ENCODE assay signal across 8 cellular contexts in the genomic region with DNA sequence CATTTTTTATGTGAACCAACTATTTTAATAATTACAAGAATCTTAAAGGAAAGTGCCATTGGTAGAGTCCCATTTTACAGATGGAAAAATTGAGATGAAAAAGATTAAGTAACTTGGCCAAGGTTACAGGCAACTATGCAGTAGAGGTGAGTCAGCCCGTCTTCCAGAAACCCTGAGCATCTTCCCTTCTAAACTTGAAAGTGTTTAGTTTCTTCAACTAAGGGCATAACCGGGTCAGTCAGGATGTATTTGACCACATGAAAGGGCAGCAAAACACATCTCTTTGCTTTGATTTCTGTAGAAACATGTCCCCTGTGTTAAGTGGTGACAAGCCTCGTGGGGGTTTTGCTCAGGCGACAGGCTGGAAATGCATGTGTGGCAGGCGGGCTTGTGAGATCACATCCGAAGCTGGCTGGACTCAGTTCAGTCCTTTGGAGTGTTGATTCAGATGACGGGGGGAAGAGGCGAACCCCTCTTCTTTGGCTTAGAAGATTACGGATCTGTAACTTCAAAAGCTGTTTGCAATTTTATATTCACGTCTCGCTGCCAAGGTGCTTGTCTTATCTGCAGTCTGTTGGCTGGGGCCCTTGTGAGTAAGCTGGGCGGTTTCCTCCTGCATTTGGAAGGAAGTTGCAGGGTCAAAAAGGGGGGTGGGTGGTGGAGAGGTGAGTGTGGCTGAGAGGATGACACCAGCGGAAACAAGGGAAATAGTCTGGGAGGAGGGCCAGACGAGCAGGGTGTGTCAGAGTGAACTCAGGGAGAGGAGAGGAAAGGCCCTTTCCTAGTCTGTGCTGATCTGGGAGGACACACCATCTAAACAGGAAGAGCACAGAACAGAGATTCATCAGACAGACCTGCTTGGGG.
DNase-seq lines count a peak whose midpoint lies in the region; ATAC-seq and TF ChIP-seq lines count a peak whose summit lies in the region.

No MANE protein-coding gene starts in this region.

- H3K27me3 ChIP-seq in BJ (ENCODE audit: control insufficient read depth, insufficient read depth, low read length) (no peaks in the 10 kb centered on the region), HCT116 (ENCODE audit: insufficient read depth, low read length) (no peaks in the 10 kb centered on the region), RWPE2 (ENCODE audit: insufficient read depth, poor library complexity, severe bottlenecking) (no peaks in the 10 kb centered on the region), left ventricle myocardium inferior (ENCODE audit: low read depth) (no peaks in the 10 kb centered on the region)

- CTCF ChIA-PET in BJ (lab: Yijun Ruan, JAX) (interaction anchor here (0.6 to 2.4 kb wide), 8 partner anchors 11 to 1208 kb away, joined by 3 to 6 read pairs (median 4); no protein-coding TSS in a partner anchor), HCT116 (lab: Charles Lee) (interaction anchor here (1.1 kb wide), 1 partner anchor 45 kb away, joined by 3 read pairs; no protein-coding TSS in a partner anchor)

- peak; percentile 48 for TF ChIP-seq POLR2A in HCT116 (IDR thresholded peaks at IDR 0.05; ENCODE audit: borderline replicate concordance, extremely low read depth, insufficient read depth, insufficient read length)

- TSS peak; percentile 88 for BruUV-seq in HCT116 (replicated peaks; lab: Mats Ljungman, UMichigan)

- no peaks in the 10 kb centered on the region for H4K20me1 ChIP-seq in HCT116 (ENCODE audit: insufficient read depth)

- H2AFZ ChIP-seq in HCT116 (ENCODE audit: low read depth, low read length, poor library complexity, severe bottlenecking), result no peak overlapping the region

- intact Hi-C loops in HCT116 (cut with micrococcal nuclease) (loop anchor here (1.0 to 10.0 kb wide), 6 partner anchors 8 to 1358 kb away; a partner anchor contains a TSS), left ventricle myocardium inferior (cut with micrococcal nuclease) (loop anchor here (10.0 kb wide), 1 partner anchor 1208 kb away; no protein-coding TSS in a partner anchor)

- H3K79me2 ChIP-seq in HCT116 (ENCODE audit: insufficient read depth, low read length), result 0 out of 2 replicates have a peak, but pooled peaks cover 5% of the 10 kb centered on the region

- DNase-seq in BJ (ENCODE audit: low read depth), result peak; percentile 71
- DNase-seq in HCT116 (ENCODE audit: low read depth, low spot score), result peak; percentile 98
- peak; percentile 99 for DNase-seq in RWPE2 (ENCODE audit: low spot score)
- DNase-seq in activated naive CD4-positive, alpha-beta T cell (lab: John Stamatoyannopoulos, UW), result peak in 3 of 4 experiments; percentile 15 to 70 (median 47)
- peak; percentile 78 for DNase-seq in left ventricle myocardium inferior
- DNase-seq in stimulated activated CD4-positive, alpha-beta T cell treated with anti-CD3 and anti-CD28 coated beads, Interleukin-2, amount 100 ng/mL, for 4 hours (ENCODE audit: low read depth), result peak; percentile 58

- no peaks in the 10 kb centered on the region for H3K9me2 ChIP-seq in HCT116 (ENCODE audit: insufficient read depth)

- H3K27ac ChIP-seq in HCT116 (ENCODE audit: low read depth, low read length) (peak overlapping the region; percentile 65), RWPE2 (ENCODE audit: poor library complexity, severe bottlenecking) (peak overlapping the region; percentile 82), left ventricle myocardium inferior (replicated peaks) (peak overlapping the region; percentile 82)

- H3K36me3 ChIP-seq in BJ (ENCODE audit: control insufficient read depth, insufficient read depth, low read length) (no peaks in the 10 kb centered on the region), HCT116 (ENCODE audit: control insufficient read depth in 1 of 2, insufficient read depth in 2 of 2, low read length in 2 of 2) (no peaks in the 10 kb centered on the region), RWPE2 (ENCODE audit: low read depth) (no peaks in the 10 kb centered on the region), left ventricle myocardium inferior (no peaks in the 10 kb centered on the region)

- TF ChIP-seq CTCF in BJ (IDR thresholded peaks at IDR 0.05; ENCODE audit: insufficient read depth, low read depth, low read length) (no peak), HCT116 (IDR thresholded peaks at IDR 0.05 in 2 of 3, conservative IDR thresholded peaks at IDR 0.05 in 1 of 3; ENCODE audit: borderline replicate concordance in 1 of 3, insufficient read depth in 1 of 3, low read depth in 2 of 3, low read length in 2 of 3) (no peak), RWPE2 (IDR thresholded peaks at IDR 0.05; ENCODE audit: poor library complexity, severe bottlenecking) (no peak), left ventricle myocardium inferior (IDR thresholded peaks at IDR 0.05; ENCODE audit: borderline replicate concordance) (no peak)

- H3K4me3 ChIP-seq in BJ (ENCODE audit: low read depth, low read length), result no peak overlapping the region
- H3K4me3 ChIP-seq in HCT116 (replicated peaks in 1 of 2; ENCODE audit: low read depth in 1 of 2, low read length in 2 of 2), result peak overlapping the region; percentile 11 to 23; a peak in 3 of 4 replicates
- H3K4me3 ChIP-seq in RWPE2 (ENCODE audit: severe bottlenecking), result no peak overlapping the region
- peak overlapping the region; percentile 6 for H3K4me3 ChIP-seq in left ventricle myocardium inferior

- H3K9me3 ChIP-seq in HCT116 (ENCODE audit: control insufficient read depth in 1 of 2, insufficient read depth in 1 of 2, low read depth in 1 of 2, low read length in 2 of 2) (no peaks in the 10 kb centered on the region), RWPE2 (ENCODE audit: severe bottlenecking) (no peaks in the 10 kb centered on the region), left ventricle myocardium inferior (replicated peaks) (no peaks in the 10 kb centered on the region)

- ATAC-seq in HCT116 (peak; percentile 85), RWPE2 (ENCODE audit: low read depth) (peak; percentile 99), HG03025 (IDR thresholded peaks at IDR 0.05; ENCODE audit: low FRiP score, unreplicated experiment) (no peak), GM19328 (IDR thresholded peaks at IDR 0.05; ENCODE audit: unreplicated experiment) (no peak)

- POLR2A ChIA-PET in BJ (lab: Charles Lee), result no interaction called here
- POLR2A ChIA-PET in HCT116 (lab: Charles Lee), result interaction anchor here (0.8 to 0.9 kb wide), 2 partner anchors 32 to 1326 kb away, joined by 3 read pairs; no protein-coding TSS in a partner anchor

- H3K4me1 ChIP-seq in HCT116 (ENCODE audit: control insufficient read depth in 1 of 2, insufficient read depth in 2 of 2, low read length in 2 of 2) (peaks cover 23 to 85% of the 10 kb centered on the region in 2 experiments), RWPE2 (ENCODE audit: insufficient read depth, poor library complexity, severe bottlenecking) (peaks cover 34% of the 10 kb centered on the region), left ventricle myocardium inferior (peaks cover 44% of the 10 kb centered on the region)

- RAD21 ChIA-PET in HCT116 (lab: Charles Lee; ENCODE audit: low non-redundant PET in 1 of 2, low total read pairs in 2 of 2, uncharacterized antibody in 2 of 2, unreplicated experiment in 2 of 2), result interaction anchor here (1.0 to 1.4 kb wide), 5 partner anchors 9 to 1116 kb away, joined by 3 to 6 read pairs (median 3); no protein-coding TSS in a partner anchor

- TF ChIP-seq RAD21 in HCT116 (IDR thresholded peaks at IDR 0.05; ENCODE audit: low read depth), result peak; percentile 27; the same call in 1 of the 2 replicates

- H3K4me2 ChIP-seq in HCT116 (ENCODE audit: low read length), result peak overlapping the region; percentile 74

- peak overlapping the region; percentile 56 for H3K9ac ChIP-seq in HCT116 (ENCODE audit: low read length)

TF ChIP-seq in HCT116, 20 proteins besides CTCF, POLR2A, EP300 and RAD21 (continues in another document):
- TF ChIP-seq, protein P1, sequence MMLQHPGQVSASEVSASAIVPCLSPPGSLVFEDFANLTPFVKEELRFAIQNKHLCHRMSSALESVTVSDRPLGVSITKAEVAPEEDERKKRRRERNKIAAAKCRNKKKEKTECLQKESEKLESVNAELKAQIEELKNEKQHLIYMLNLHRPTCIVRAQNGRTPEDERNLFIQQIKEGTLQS (IDR thresholded peaks at IDR 0.05), result peak; percentile 21; the same call in 1 of the 2 replicates
- peak; percentile 69; the same call in 1 of the 2 replicates for TF ChIP-seq SIN3A (IDR thresholded peaks at IDR 0.05; ENCODE audit: low read depth)
- TF ChIP-seq, protein P2, sequence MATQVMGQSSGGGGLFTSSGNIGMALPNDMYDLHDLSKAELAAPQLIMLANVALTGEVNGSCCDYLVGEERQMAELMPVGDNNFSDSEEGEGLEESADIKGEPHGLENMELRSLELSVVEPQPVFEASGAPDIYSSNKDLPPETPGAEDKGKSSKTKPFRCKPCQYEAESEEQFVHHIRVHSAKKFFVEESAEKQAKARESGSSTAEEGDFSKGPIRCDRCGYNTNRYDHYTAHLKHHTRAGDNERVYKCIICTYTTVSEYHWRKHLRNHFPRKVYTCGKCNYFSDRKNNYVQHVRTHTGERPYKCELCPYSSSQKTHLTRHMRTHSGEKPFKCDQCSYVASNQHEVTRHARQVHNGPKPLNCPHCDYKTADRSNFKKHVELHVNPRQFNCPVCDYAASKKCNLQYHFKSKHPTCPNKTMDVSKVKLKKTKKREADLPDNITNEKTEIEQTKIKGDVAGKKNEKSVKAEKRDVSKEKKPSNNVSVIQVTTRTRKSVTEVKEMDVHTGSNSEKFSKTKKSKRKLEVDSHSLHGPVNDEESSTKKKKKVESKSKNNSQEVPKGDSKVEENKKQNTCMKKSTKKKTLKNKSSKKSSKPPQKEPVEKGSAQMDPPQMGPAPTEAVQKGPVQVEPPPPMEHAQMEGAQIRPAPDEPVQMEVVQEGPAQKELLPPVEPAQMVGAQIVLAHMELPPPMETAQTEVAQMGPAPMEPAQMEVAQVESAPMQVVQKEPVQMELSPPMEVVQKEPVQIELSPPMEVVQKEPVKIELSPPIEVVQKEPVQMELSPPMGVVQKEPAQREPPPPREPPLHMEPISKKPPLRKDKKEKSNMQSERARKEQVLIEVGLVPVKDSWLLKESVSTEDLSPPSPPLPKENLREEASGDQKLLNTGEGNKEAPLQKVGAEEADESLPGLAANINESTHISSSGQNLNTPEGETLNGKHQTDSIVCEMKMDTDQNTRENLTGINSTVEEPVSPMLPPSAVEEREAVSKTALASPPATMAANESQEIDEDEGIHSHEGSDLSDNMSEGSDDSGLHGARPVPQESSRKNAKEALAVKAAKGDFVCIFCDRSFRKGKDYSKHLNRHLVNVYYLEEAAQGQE (IDR thresholded peaks at IDR 0.05; ENCODE audit: low read depth), result no peak
- no peak for TF ChIP-seq EZH2 (IDR thresholded peaks at IDR 0.05)
- TF ChIP-seq SRF (IDR thresholded peaks at IDR 0.05; ENCODE audit: low read depth), result peak; percentile 67
- TF ChIP-seq TCF7L2 (IDR thresholded peaks at IDR 0.05; ENCODE audit: borderline replicate concordance, extremely low read depth, insufficient read depth, insufficient read length), result peak; percentile 100
- peak; percentile 80 for TF ChIP-seq POLR2AphosphoS5 (IDR thresholded peaks at IDR 0.05; ENCODE audit: low read depth, low read length)
- peak; percentile 12 for TF ChIP-seq YY1 (IDR thresholded peaks at IDR 0.05; ENCODE audit: extremely low read depth, insufficient replicate concordance, low read depth, low read length)
- peak; percentile 92 for TF ChIP-seq JUND (IDR thresholded peaks at IDR 0.05)
- peak; percentile 49; the same call in 1 of the 2 replicates for TF ChIP-seq EGR1 (IDR thresholded peaks at IDR 0.05; ENCODE audit: low read depth)
- peak; percentile 78 for TF ChIP-seq FOSL1 (IDR thresholded peaks at IDR 0.05; ENCODE audit: low read depth)

Comparison
In these comparisons a context has a peak if more than half of its experiments do, and no peak if none do; other contexts are left out.
1. DNase-seq: peak in every context shown above with its lines; median percentile 99 in RWPE2; 98 in HCT116; 78 in left ventricle myocardium inferior; 71 in BJ; 58 in stimulated activated CD4-positive, alpha-beta T cell treated with anti-CD3 and anti-CD28 coated beads, Interleukin-2, amount 100 ng/mL, for 4 hours; 47 in activated naive CD4-positive, alpha-beta T cell.
2. H3K4me3 ChIP-seq: peak in HCT116 (2 of 2) and left ventricle myocardium inferior (single experiment); none in BJ (single experiment) and RWPE2 (single experiment).
3. ATAC-seq: peak in HCT116 (single experiment) and RWPE2 (single experiment); none in HG03025 (single experiment) and GM19328 (single experiment).
4. Peak in every context shown above with its lines, with median percentiles within 50 percentile points of each other: H3K27ac ChIP-seq.